11 cellular contexts compared by ENCODE assay signal in genomic region chr4:17812125-17812524, GRCh38. TPM values are rescaled to one million over a fixed set of nuclear protein-coding genes. Genes with fewer than 3 reads are reported as not detected.
A peak's percentile ranks its signal among the peaks of the same experiment; 100 is the strongest.
DNase-seq lines count a peak whose midpoint lies in the region; ATAC-seq and TF ChIP-seq lines count a peak whose summit lies in the region.
"Had no signal": no experiment of that assay in that cellular context is flagged by ENCODE, and none has a peak within 500 bp of the region (broad histone marks: within the 10 kb centered on the region; RNA-seq: fewer than 3 reads in every experiment).

No MANE protein-coding gene starts in this region.

- H3K4me1 Mint-ChIP-seq in CD4-positive, CD25-positive, alpha-beta regulatory T cell = peaks cover 28 to 60% (median 35%) of the 10 kb centered on the region in 4 donors
- H3K4me1 Mint-ChIP-seq in activated CD8-positive, alpha-beta T cell treated with anti-CD3 and anti-CD28 coated beads, Interleukin-2, amount 10 ng/mL, durations not matched to agents 7 days and 5 days (ENCODE audit: low read depth) = peaks cover 41% of the 10 kb centered on the region

- H3K27ac ChIP-seq in CD4-positive, CD25-positive, alpha-beta regulatory T cell (ENCODE audit: insufficient read depth, low read length, poor library complexity, severe bottlenecking) = peak overlapping the region; percentile 30
- peak overlapping the region; percentile 99 for H3K27ac ChIP-seq in HL-60 (replicated peaks)
- H3K27ac ChIP-seq in iPS-20b (ENCODE audit: low read length) = no peak overlapping the region
- no peak overlapping the region for H3K27ac ChIP-seq in Peyer's patch

- CTCF ChIA-PET in activated CD8-positive, alpha-beta T cell treated with anti-CD3 and anti-CD28 coated beads, Interleukin-2, amount 10 ng/mL, durations not matched to agents 7 days and 5 days (lab: Charles Lee) = interaction anchor here (0.8 kb wide), 1 partner anchor 13 kb away, joined by 3 read pairs; no protein-coding TSS in a partner anchor

- no peak for ATAC-seq in CD4-positive, CD25-positive, alpha-beta regulatory T cell (ENCODE audit: low read depth in 2 of 2)
- no peak for ATAC-seq in activated CD8-positive, alpha-beta T cell treated with anti-CD3 and anti-CD28 coated beads, Interleukin-2, amount 10 ng/mL, durations not matched to agents 7 days and 5 days

- no peaks in the 10 kb centered on the region for H3K9me3 ChIP-seq in CD4-positive, CD25-positive, alpha-beta regulatory T cell (ENCODE audit: control insufficient read depth in 2 of 2, low read length in 2 of 2)
- no peaks in the 10 kb centered on the region for H3K9me3 ChIP-seq in iPS-20b (ENCODE audit: insufficient read depth, low read depth, low read length)
- no peaks in the 10 kb centered on the region for H3K9me3 ChIP-seq in Peyer's patch

- peak in 1 of 3 donors; percentile 11 for DNase-seq in CD4-positive, CD25-positive, alpha-beta regulatory T cell
- DNase-seq in HL-60 (ENCODE audit: low read depth in 1 of 2, low spot score in 1 of 2) (no peak), Peyer's patch (no peak), activated gamma-delta T cell (lab: John Stamatoyannopoulos, UW) (no peak), DMS53 treated with DMSO at 0.1 percent for 48 hours (lab: John Stamatoyannopoulos, UW; ENCODE audit: unreplicated experiment) (no peak), putamen (ENCODE audit: low spot score) (no peak)
- DNase-seq in activated CD8-positive, alpha-beta T cell treated with anti-CD3 and anti-CD28 coated beads, Interleukin-2, amount 10 ng/mL, durations not matched to agents 7 days and 5 days = no peak
- DNase-seq: head of caudate nucleus, NCI-H748 treated with DMSO at 0.1 percent for 48 hours, small intestine had no signal

- H3K4me3 Mint-ChIP-seq in CD4-positive, CD25-positive, alpha-beta regulatory T cell = peak overlapping the region; percentile 81 to 99 (median 96)
- peak overlapping the region; percentile 92 for H3K4me3 Mint-ChIP-seq in activated CD8-positive, alpha-beta T cell treated with anti-CD3 and anti-CD28 coated beads, Interleukin-2, amount 10 ng/mL, durations not matched to agents 7 days and 5 days

- H3K9ac ChIP-seq in iPS-20b (ENCODE audit: low read depth, low read length) = peak overlapping the region; percentile 99

- H3K9me3 Mint-ChIP-seq in CD4-positive, CD25-positive, alpha-beta regulatory T cell = no peaks in the 10 kb centered on the region
- H3K9me3 Mint-ChIP-seq in activated CD8-positive, alpha-beta T cell treated with anti-CD3 and anti-CD28 coated beads, Interleukin-2, amount 10 ng/mL, durations not matched to agents 7 days and 5 days (ENCODE audit: insufficient read depth) = no peaks in the 10 kb centered on the region

- POLR2A ChIA-PET in activated CD8-positive, alpha-beta T cell treated with anti-CD3 and anti-CD28 coated beads, Interleukin-2, amount 10 ng/mL, durations not matched to agents 7 days and 5 days (lab: Charles Lee) = interaction anchor here (1.2 to 3.5 kb wide), 2 partner anchors 198 to 234 kb away, joined by 3 to 23 read pairs; partner anchors contain the start of gene MED28

- H3K27me3 ChIP-seq in CD4-positive, CD25-positive, alpha-beta regulatory T cell (ENCODE audit: control insufficient read depth, insufficient read depth, low read length) = no peaks in the 10 kb centered on the region
- H3K27me3 ChIP-seq in HL-60 (ENCODE audit: insufficient read depth, poor library complexity, severe bottlenecking) (no peaks in the 10 kb centered on the region), iPS-20b (ENCODE audit: insufficient read depth, low read length) (no peaks in the 10 kb centered on the region), Peyer's patch (no peaks in the 10 kb centered on the region)

- TF ChIP-seq CTCF in HL-60 (IDR thresholded peaks at IDR 0.05; ENCODE audit: insufficient read depth, low read length) (no peak), Peyer's patch (IDR thresholded peaks at IDR 0.05) (no peak)

- H3K4me1 ChIP-seq in CD4-positive, CD25-positive, alpha-beta regulatory T cell (ENCODE audit: control insufficient read depth, insufficient read depth, low read length, poor library complexity, severe bottlenecking) = peaks cover 51% of the 10 kb centered on the region
- H3K4me1 ChIP-seq in iPS-20b (ENCODE audit: insufficient read depth, low read length) = peaks cover 12% of the 10 kb centered on the region
- peaks cover 0 to 32% (median 13%) of the 10 kb centered on the region in 4 donors for H3K4me1 ChIP-seq in Peyer's patch

- no peak for TF ChIP-seq POLR2A in Peyer's patch (IDR thresholded peaks at IDR 0.05)

- H3K4me3 ChIP-seq in CD4-positive, CD25-positive, alpha-beta regulatory T cell (ENCODE audit: low read depth, low read length) = peak overlapping the region; percentile 84
- H3K4me3 ChIP-seq in HL-60 (replicated peaks; ENCODE audit: insufficient read depth, low read length) = peak overlapping the region; percentile 82
- peak overlapping the region; percentile 99 for H3K4me3 ChIP-seq in iPS-20b (ENCODE audit: low read length)
- H3K4me3 ChIP-seq in Peyer's patch = peak overlapping the region in 1 of 4 donors; percentile 83

- H3K27me3 Mint-ChIP-seq in CD4-positive, CD25-positive, alpha-beta regulatory T cell = no peaks in the 10 kb centered on the region
- no peaks in the 10 kb centered on the region for H3K27me3 Mint-ChIP-seq in activated CD8-positive, alpha-beta T cell treated with anti-CD3 and anti-CD28 coated beads, Interleukin-2, amount 10 ng/mL, durations not matched to agents 7 days and 5 days (ENCODE audit: low read depth)

- H3K36me3 ChIP-seq in CD4-positive, CD25-positive, alpha-beta regulatory T cell (ENCODE audit: control insufficient read depth, insufficient read depth, low read length) = no peaks in the 10 kb centered on the region
- H3K36me3 ChIP-seq in iPS-20b (ENCODE audit: insufficient read depth, low read depth, low read length) (peaks cover 44% of the 10 kb centered on the region), Peyer's patch (no peaks in the 10 kb centered on the region)

- peak overlapping the region in 2 of 3 donors; percentile 5 to 21 for H3K27ac Mint-ChIP-seq in CD4-positive, CD25-positive, alpha-beta regulatory T cell
- peak overlapping the region; percentile 82 for H3K27ac Mint-ChIP-seq in activated CD8-positive, alpha-beta T cell treated with anti-CD3 and anti-CD28 coated beads, Interleukin-2, amount 10 ng/mL, durations not matched to agents 7 days and 5 days

- H3K36me3 Mint-ChIP-seq in CD4-positive, CD25-positive, alpha-beta regulatory T cell = peaks cover 5% of the 10 kb centered on the region
- peaks cover 64% of the 10 kb centered on the region for H3K36me3 Mint-ChIP-seq in activated CD8-positive, alpha-beta T cell treated with anti-CD3 and anti-CD28 coated beads, Interleukin-2, amount 10 ng/mL, durations not matched to agents 7 days and 5 days (ENCODE audit: low read depth)

RNA-seq across cellular contexts. Expression of gene NCAPG, which starts 1.3 kb away (rescaled TPM):
- total RNA-seq in CD4-positive, CD25-positive, alpha-beta regulatory T cell = 1.8 TPM
- polyA plus RNA-seq in CD4-positive, CD25-positive, alpha-beta regulatory T cell = 1 to 10 TPM; 1.0 to 4.5 (median 2.6) TPM
- total RNA-seq in activated CD8-positive, alpha-beta T cell treated with anti-CD3 and anti-CD28 coated beads, Interleukin-2, amount 10 ng/mL, durations not matched to agents 7 days and 5 days = 10 to 100 TPM; 92.5 to 93.5 TPM
- 10 to 100 TPM in 1 of 4 donors, 1 to 10 TPM in 3; 3.3 to 21.5 (median 3.5) TPM for total RNA-seq in Peyer's patch

RNA-seq across cellular contexts. Expression of gene DCAF16, which starts 1.6 kb away (rescaled TPM):
- 82.3 TPM for total RNA-seq in CD4-positive, CD25-positive, alpha-beta regulatory T cell
- polyA plus RNA-seq in CD4-positive, CD25-positive, alpha-beta regulatory T cell = 10 to 100 TPM; 16.8 to 28.4 (median 17.7) TPM
- total RNA-seq in activated CD8-positive, alpha-beta T cell treated with anti-CD3 and anti-CD28 coated beads, Interleukin-2, amount 10 ng/mL, durations not matched to agents 7 days and 5 days = 10 to 100 TPM; 35.8 to 39.2 TPM
- 10 to 100 TPM; 15.1 to 21.7 (median 20.9) TPM for total RNA-seq in Peyer's patch

RNA-seq across cellular contexts. Expression of gene FAM184B, which starts 30.7 kb away (rescaled TPM):
- total RNA-seq in CD4-positive, CD25-positive, alpha-beta regulatory T cell = not detected
- under 1 TPM in 1 of 4 donors, not detected in 3; 0.03 TPM for polyA plus RNA-seq in CD4-positive, CD25-positive, alpha-beta regulatory T cell
- under 1 TPM in 1 of 2 experiments, not detected in 1; 0.03 TPM for total RNA-seq in activated CD8-positive, alpha-beta T cell treated with anti-CD3 and anti-CD28 coated beads, Interleukin-2, amount 10 ng/mL, durations not matched to agents 7 days and 5 days
- total RNA-seq in Peyer's patch = not detected

Comparison
In these comparisons a context has a peak if more than half of its experiments do, and no peak if none do; other contexts are left out.
1. H3K27ac ChIP-seq: peak in CD4-positive, CD25-positive, alpha-beta regulatory T cell (single experiment) and HL-60 (single experiment); none in iPS-20b (single experiment) and Peyer's patch (0 of 4).
2. RNA of gene NCAPG, which starts 1.3 kb away (total RNA-seq): 92.5 to 93.5 TPM in activated CD8-positive, alpha-beta T cell treated with anti-CD3 and anti-CD28 coated beads, Interleukin-2, amount 10 ng/mL, durations not matched to agents 7 days and 5 days; 3.3 to 21.5 TPM in Peyer's patch and 1.8 TPM in CD4-positive, CD25-positive, alpha-beta regulatory T cell (single experiment); every median in the first group is over 4 times any median in the second.